In the genomic region with DNA sequence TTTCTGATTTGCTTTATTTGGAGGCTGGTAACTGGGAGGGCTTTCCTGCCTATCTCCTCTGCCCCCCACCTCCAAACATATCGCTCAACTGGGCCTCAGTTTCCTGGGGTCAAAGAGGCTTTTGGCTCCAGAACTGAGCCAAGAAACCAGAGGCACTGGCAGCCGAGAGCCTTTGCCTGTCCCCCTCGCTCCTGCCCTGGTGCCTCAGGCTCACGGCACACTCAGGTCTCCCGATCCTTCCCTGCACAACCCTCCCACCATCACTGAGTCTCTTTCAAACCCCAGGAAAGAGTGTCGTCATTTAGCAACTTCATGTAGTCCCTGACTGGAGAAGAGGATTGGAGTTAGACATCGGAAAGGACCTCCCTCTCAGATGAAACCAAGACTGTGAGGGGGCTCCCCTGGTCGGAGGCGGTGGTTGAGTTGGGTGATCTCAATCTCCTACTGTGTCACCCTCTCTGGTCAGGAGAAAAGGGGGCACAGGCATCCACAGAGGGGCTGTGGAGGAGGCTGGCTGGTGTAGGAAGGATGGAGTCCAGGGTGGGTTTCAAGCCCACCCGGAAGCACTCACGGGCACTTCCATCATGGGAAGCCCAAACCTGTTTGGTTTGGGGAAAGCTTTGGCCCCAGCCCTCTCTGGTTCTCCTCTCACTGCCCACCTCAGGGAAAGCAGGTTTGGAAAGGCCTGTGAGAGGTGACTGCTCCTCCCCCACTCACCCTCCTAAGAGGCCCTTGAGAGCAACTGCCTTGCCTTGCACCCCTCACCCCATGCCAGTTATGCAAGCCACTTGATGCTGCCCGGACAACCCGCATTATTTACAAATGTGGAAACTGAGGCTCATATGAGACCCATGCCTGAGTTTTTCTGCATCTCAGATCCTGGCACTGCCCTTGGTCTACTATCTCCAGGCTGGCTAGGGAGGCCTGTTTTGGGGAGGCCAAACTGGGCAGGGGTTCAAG, we compare ENCODE assay signal across 14 cellular contexts.
DNase-seq lines count a peak whose midpoint lies in the region; ATAC-seq and TF ChIP-seq lines count a peak whose summit lies in the region.
"Had no signal": no experiment of that assay in that cellular context is flagged by ENCODE, and none has a peak within 500 bp of the region (broad histone marks: within the 10 kb centered on the region; RNA-seq: fewer than 3 reads in every experiment).

No MANE protein-coding gene starts in this region.

- CTCF ChIA-PET in AG04449 (lab: Yijun Ruan, JAX) = no interaction called here

- intact Hi-C loops in right lobe of liver (cut with DNase I) = no loop called here
- intact Hi-C loops in head of caudate nucleus (cut with DNase I) = loop anchor here (5.0 kb wide), 1 partner anchor 47 kb away; no protein-coding TSS in a partner anchor

- POLR2A ChIA-PET in AG04449 (lab: Yijun Ruan, JAX) = interaction anchor here (1.1 kb wide), 1 partner anchor 21 kb away, joined by 3 read pairs; no protein-coding TSS in a partner anchor

- H3K36me3 ChIP-seq in brain microvascular endothelial cell (replicated peaks) = no peaks in the 10 kb centered on the region
- no peaks in the 10 kb centered on the region for H3K36me3 ChIP-seq in right lobe of liver
- peaks cover 0 to 7% (median 4%) of the 10 kb centered on the region in 3 donors for H3K36me3 ChIP-seq in skeletal muscle tissue (ENCODE audit: control insufficient read depth in 3 of 3, insufficient read depth in 3 of 3, low read length in 3 of 3)
- H3K36me3 ChIP-seq: cardiac muscle cell had no signal

- WGBS in right lobe of liver (ENCODE audit: insufficient coverage, low coverage, low lambda C conversion rate, missing lambda C conversion rate) = 44% methylated on average over 10 of the region's 13 CpGs

- H3K9me3 ChIP-seq in right lobe of liver (no peaks in the 10 kb centered on the region), skeletal muscle tissue (ENCODE audit: control insufficient read depth in 3 of 3, low read length in 3 of 3) (no peaks in the 10 kb centered on the region)

- DNase-seq in AG04449 (ENCODE audit: low read depth, low spot score) (no peak), brain microvascular endothelial cell (no peak), right lobe of liver (no peak), head of caudate nucleus (no peak), nucleus accumbens (lab: John Stamatoyannopoulos, UW) (no peak), NCI-H82 treated with DMSO at 0.1 percent for 48 hours (lab: John Stamatoyannopoulos, UW; ENCODE audit: unreplicated experiment) (no peak), NOMO-1 (lab: John Stamatoyannopoulos, UW; ENCODE audit: unreplicated experiment in 2 of 2) (no peak)
- DNase-seq: NCI-H1436 treated with DMSO at 0.1 percent for 48 hours, NCI-H526 treated with DMSO at 0.1 percent for 48 hours had no signal

- H3K4me3 ChIP-seq in AG04449 (ENCODE audit: low read depth, low read length) (peak overlapping the region; percentile 89), brain microvascular endothelial cell (ENCODE audit: low read depth, low read length) (peak overlapping the region; percentile 3), right lobe of liver (peak overlapping the region; percentile 82 to 98 (median 97)), skeletal muscle tissue (ENCODE audit: low read length in 3 of 3) (peak overlapping the region; percentile 62 to 89 (median 71))
- H3K4me3 ChIP-seq: cardiac muscle cell, GM12878, K562 had no signal

- in situ Hi-C loops in brain microvascular endothelial cell (cut with HindIII; ENCODE audit: low pct_ligation_motif_present, low sequenced_read_pairs) = no loop called here

- H3K4me1 ChIP-seq in right lobe of liver (peaks cover 0 to 77% (median 35%) of the 10 kb centered on the region in 4 donors), skeletal muscle tissue (ENCODE audit: control insufficient read depth in 3 of 3, insufficient read depth in 3 of 3, low read length in 3 of 3) (peaks cover 74 to 78% (median 78%) of the 10 kb centered on the region in 3 donors)

- H3K27me3 ChIP-seq in brain microvascular endothelial cell (replicated peaks) = no peaks in the 10 kb centered on the region
- H3K27me3 ChIP-seq in right lobe of liver = no peaks in the 10 kb centered on the region
- no peaks in the 10 kb centered on the region for H3K27me3 ChIP-seq in skeletal muscle tissue (ENCODE audit: control insufficient read depth in 3 of 3, insufficient read depth in 3 of 3, low read length in 3 of 3)
- H3K27me3 ChIP-seq: cardiac muscle cell had no signal

- H3K27ac ChIP-seq in brain microvascular endothelial cell = no peak overlapping the region
- peak overlapping the region; percentile 85 to 97 (median 90) for H3K27ac ChIP-seq in right lobe of liver
- H3K27ac ChIP-seq in skeletal muscle tissue (ENCODE audit: low read depth, low read length) = peak overlapping the region; percentile 87
- H3K27ac ChIP-seq: cardiac muscle cell, epithelial cell of prostate had no signal

- no peak for ATAC-seq in right lobe of liver
- ATAC-seq: GM12878, K562 had no signal

- TF ChIP-seq CTCF in AG04449 (IDR thresholded peaks at IDR 0.05; ENCODE audit: insufficient read depth, low read length, missing control alignments) (no peak), brain microvascular endothelial cell (IDR thresholded peaks at IDR 0.05; ENCODE audit: low read depth, low read length, missing control alignments) (no peak), right lobe of liver (IDR thresholded peaks at IDR 0.05) (no peak)

- TF ChIP-seq POLR2A in right lobe of liver (IDR thresholded peaks at IDR 0.05) = no peak

- H3K9ac ChIP-seq in skeletal muscle tissue (ENCODE audit: low read depth in 1 of 3, low read length in 3 of 3) = peak overlapping the region; percentile 34 to 91 (median 61)

Comparison
In these comparisons a context has a peak if more than half of its experiments do, and no peak if none do; other contexts are left out.
1. H3K4me3 ChIP-seq: peak in every context shown above with its lines; median percentile 97 in right lobe of liver; 89 in AG04449; 71 in skeletal muscle tissue; 3 in brain microvascular endothelial cell.